In the genomic region with DNA sequence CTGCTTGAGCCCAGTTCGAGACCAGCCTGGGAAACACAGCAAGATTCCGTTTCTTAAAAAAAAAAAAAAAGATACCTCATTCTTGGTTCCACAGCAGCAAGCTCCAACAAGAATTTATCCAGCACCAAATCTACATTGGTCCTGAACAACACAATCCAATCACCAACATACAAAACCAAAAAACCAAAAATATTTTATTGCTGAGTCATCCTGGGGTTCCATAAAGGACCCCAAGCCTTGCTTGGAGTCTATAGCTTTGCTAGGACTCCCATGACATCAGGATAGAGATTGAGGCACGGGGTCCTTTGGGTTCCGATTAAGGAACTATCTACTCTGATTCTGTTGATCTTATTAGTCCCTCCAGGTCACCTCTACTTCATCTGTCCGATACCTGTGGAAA, we compare ENCODE assay signal across 1 cellular context.
TF ChIP-seq lines count a peak whose summit lies in the region.

No MANE protein-coding gene starts in this region.

TF ChIP-seq in GM23338, 12 proteins besides CTCF, POLR2A, EP300 and RAD21:
- no peak for TF ChIP-seq ETS1 (IDR thresholded peaks at IDR 0.05)
- no peak for TF ChIP-seq REST (IDR thresholded peaks at IDR 0.05; ENCODE audit: unreplicated experiment)
- TF ChIP-seq POLR2AphosphoS5 (IDR thresholded peaks at IDR 0.05; ENCODE audit: low read depth) = no peak
- no peak for TF ChIP-seq NANOG (IDR thresholded peaks at IDR 0.05; ENCODE audit: borderline replicate concordance)
- TF ChIP-seq CREB1 (CRISPR knock-in tag; IDR thresholded peaks at IDR 0.05; ENCODE audit: low read depth) = no peak
- TF ChIP-seq, protein P1, sequence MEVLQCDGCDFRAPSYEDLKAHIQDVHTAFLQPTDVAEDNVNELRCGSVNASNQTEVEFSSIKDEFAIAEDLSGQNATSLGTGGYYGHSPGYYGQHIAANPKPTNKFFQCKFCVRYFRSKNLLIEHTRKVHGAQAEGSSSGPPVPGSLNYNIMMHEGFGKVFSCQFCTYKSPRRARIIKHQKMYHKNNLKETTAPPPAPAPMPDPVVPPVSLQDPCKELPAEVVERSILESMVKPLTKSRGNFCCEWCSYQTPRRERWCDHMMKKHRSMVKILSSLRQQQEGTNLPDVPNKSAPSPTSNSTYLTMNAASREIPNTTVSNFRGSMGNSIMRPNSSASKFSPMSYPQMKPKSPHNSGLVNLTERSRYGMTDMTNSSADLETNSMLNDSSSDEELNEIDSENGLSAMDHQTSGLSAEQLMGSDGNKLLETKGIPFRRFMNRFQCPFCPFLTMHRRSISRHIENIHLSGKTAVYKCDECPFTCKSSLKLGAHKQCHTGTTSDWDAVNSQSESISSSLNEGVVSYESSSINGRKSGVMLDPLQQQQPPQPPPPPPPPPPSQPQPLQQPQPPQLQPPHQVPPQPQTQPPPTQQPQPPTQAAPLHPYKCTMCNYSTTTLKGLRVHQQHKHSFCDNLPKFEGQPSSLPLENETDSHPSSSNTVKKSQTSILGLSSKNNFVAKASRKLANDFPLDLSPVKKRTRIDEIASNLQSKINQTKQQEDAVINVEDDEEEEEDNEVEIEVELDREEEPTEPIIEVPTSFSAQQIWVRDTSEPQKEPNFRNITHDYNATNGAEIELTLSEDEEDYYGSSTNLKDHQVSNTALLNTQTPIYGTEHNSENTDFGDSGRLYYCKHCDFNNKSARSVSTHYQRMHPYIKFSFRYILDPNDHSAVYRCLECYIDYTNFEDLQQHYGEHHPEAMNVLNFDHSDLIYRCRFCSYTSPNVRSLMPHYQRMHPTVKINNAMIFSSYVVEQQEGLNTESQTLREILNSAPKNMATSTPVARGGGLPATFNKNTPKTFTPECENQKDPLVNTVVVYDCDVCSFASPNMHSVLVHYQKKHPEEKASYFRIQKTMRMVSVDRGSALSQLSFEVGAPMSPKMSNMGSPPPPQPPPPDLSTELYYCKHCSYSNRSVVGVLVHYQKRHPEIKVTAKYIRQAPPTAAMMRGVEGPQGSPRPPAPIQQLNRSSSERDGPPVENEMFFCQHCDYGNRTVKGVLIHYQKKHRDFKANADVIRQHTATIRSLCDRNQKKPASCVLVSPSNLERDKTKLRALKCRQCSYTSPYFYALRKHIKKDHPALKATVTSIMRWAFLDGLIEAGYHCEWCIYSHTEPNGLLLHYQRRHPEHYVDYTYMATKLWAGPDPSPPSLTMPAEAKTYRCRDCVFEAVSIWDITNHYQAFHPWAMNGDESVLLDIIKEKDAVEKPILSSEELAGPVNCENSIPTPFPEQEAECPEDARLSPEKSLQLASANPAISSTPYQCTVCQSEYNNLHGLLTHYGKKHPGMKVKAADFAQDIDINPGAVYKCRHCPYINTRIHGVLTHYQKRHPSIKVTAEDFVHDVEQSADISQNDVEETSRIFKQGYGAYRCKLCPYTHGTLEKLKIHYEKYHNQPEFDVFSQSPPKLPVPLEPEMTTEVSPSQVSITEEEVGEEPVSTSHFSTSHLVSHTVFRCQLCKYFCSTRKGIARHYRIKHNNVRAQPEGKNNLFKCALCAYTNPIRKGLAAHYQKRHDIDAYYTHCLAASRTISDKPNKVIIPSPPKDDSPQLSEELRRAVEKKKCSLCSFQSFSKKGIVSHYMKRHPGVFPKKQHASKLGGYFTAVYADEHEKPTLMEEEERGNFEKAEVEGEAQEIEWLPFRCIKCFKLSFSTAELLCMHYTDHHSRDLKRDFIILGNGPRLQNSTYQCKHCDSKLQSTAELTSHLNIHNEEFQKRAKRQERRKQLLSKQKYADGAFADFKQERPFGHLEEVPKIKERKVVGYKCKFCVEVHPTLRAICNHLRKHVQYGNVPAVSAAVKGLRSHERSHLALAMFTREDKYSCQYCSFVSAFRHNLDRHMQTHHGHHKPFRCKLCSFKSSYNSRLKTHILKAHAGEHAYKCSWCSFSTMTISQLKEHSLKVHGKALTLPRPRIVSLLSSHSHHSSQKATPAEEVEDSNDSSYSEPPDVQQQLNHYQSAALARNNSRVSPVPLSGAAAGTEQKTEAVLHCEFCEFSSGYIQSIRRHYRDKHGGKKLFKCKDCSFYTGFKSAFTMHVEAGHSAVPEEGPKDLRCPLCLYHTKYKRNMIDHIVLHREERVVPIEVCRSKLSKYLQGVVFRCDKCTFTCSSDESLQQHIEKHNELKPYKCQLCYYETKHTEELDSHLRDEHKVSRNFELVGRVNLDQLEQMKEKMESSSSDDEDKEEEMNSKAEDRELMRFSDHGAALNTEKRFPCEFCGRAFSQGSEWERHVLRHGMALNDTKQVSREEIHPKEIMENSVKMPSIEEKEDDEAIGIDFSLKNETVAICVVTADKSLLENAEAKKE (CRISPR knock-in tag; IDR thresholded peaks at IDR 0.05) = no peak
- TF ChIP-seq ZNF331 (CRISPR knock-in tag; IDR thresholded peaks at IDR 0.05; ENCODE audit: low read depth) = no peak
- no peak for TF ChIP-seq EZH2 (IDR thresholded peaks at IDR 0.05; ENCODE audit: low read depth, unreplicated experiment)
- TF ChIP-seq EZH2phosphoT487 (IDR thresholded peaks at IDR 0.05; ENCODE audit: unreplicated experiment) = no peak
- TF ChIP-seq JUNB (IDR thresholded peaks at IDR 0.05; ENCODE audit: unreplicated experiment) = no peak
- TF ChIP-seq ZNF114 (CRISPR knock-in tag; IDR thresholded peaks at IDR 0.05) = no peak
- TF ChIP-seq STAT1 (IDR thresholded peaks at IDR 0.05; ENCODE audit: unreplicated experiment) = no peak
TF ChIP-seq in GM23338: peak in this region for 0.
